ENCODE assay signal across 8 cellular contexts in genomic region chr13:27621366-27622101, GRCh38. TPM values are rescaled to one million over a fixed set of nuclear protein-coding genes. Genes with fewer than 3 reads are reported as not detected.
DNase-seq lines count a peak whose midpoint lies in the region; ATAC-seq, FAIRE-seq and TF ChIP-seq lines count a peak whose summit lies in the region.

Gene POLR1D (plus strand): TSS chr13:27621892. CDS start chr13:27621984, 92 bp downstream.

- peaks cover 32% of the 10 kb centered on the region for H3K36me3 Mint-ChIP-seq in activated naive CD8-positive, alpha-beta T cell treated with anti-CD3 and anti-CD28 coated beads, Interleukin-2, amount 10 ng/mL, durations not matched to agents 7 days and 5 days

- 0 to 1% methylated on average over 56 to 71 of the region's 71 CpGs for WGBS in pancreas, 2 donors

- H3K4me3 Mint-ChIP-seq in activated naive CD8-positive, alpha-beta T cell treated with anti-CD3 and anti-CD28 coated beads, Interleukin-2, amount 10 ng/mL, durations not matched to agents 7 days and 5 days, result peak within 1 kb of the TSS; percentile 99

- H3K9me3 ChIP-seq in HEK293 (ENCODE audit: control insufficient read depth, insufficient read depth, low read depth, low read length) (no peaks in the 10 kb centered on the region), pancreas (no peaks in the 10 kb centered on the region), tibial artery (no peaks in the 10 kb centered on the region)

- intact Hi-C loops in Right ventricle myocardium inferior (cut with DNase I) (loop anchor here (2.0 to 10.0 kb wide), 3 partner anchors 87 to 197 kb away; partner anchors contain the start of genes GTF3A and MTIF3), pancreas (cut with DNase I) (loop anchor here in 1 of 3 donors (10.0 kb wide), 1 partner anchor 67 kb away; no protein-coding TSS in a partner anchor), tibial artery (cut with DNase I; ENCODE audit: low total_unique reads) (loop anchor here (5.0 to 10.0 kb wide), 3 partner anchors 197 to 449 kb away; partner anchors contain the start of genes GTF3A and USP12)

- CTCF ChIA-PET in GM10248 (lab: Yijun Ruan, JAX) (interaction anchor here (0.8 to 2.7 kb wide), 6 partner anchors 13 to 26 kb away, joined by 3 to 10 read pairs (median 4); no protein-coding TSS in a partner anchor), HEK293 (lab: Yijun Ruan, JAX) (interaction anchor here (0.9 to 2.1 kb wide), 4 partner anchors 18 to 205 kb away, joined by 3 to 6 read pairs (median 4); no protein-coding TSS in a partner anchor)

- peaks cover 51% of the 10 kb centered on the region for H3K4me1 Mint-ChIP-seq in activated naive CD8-positive, alpha-beta T cell treated with anti-CD3 and anti-CD28 coated beads, Interleukin-2, amount 10 ng/mL, durations not matched to agents 7 days and 5 days

- TF ChIP-seq CTCF in GM10248 (IDR thresholded peaks at IDR 0.05; ENCODE audit: control extremely low read depth, extremely low read depth, low read depth, missing control alignments) (no peak), HEK293 (tag by site-specific recombination; IDR thresholded peaks at IDR 0.05) (no peak), pancreas (IDR thresholded peaks at IDR 0.05) (no peak), tibial artery (IDR thresholded peaks at IDR 0.05) (no peak)

- H3K27me3 ChIP-seq in pancreas (no peaks in the 10 kb centered on the region), tibial artery (no peaks in the 10 kb centered on the region)

- H3K27ac Mint-ChIP-seq in activated naive CD8-positive, alpha-beta T cell treated with anti-CD3 and anti-CD28 coated beads, Interleukin-2, amount 10 ng/mL, durations not matched to agents 7 days and 5 days, result peak within 1 kb of the TSS; percentile 95

- POLR2A ChIA-PET in GM10248 (lab: Yijun Ruan, JAX) (no interaction called here), HEK293 (lab: Yijun Ruan, JAX) (interaction anchor here (0.5 to 2.7 kb wide), 10 partner anchors 13 to 205 kb away, joined by 3 to 16 read pairs (median 5); partner anchors contain the start of gene MTIF3)
- POLR2A ChIA-PET in activated naive CD8-positive, alpha-beta T cell treated with anti-CD3 and anti-CD28 coated beads, Interleukin-2, amount 10 ng/mL, durations not matched to agents 7 days and 5 days (lab: Charles Lee), result interaction anchor here (0.5 to 3.2 kb wide), 12 partner anchors 8 to 1399 kb away, joined by 3 to 26 read pairs (median 4); partner anchors contain the start of genes GTF3A, MTIF3 and PAN3

- H3K27ac ChIP-seq in HEK293 (ENCODE audit: extremely low read depth, low read depth, low read length) (peak within 1 kb of the TSS; percentile 98), pancreas (peak within 1 kb of the TSS; percentile 96 to 99 (median 98)), tibial artery (peak within 1 kb of the TSS; percentile 95 to 97)

- FAIRE-seq in pancreas (lab: Jason Lieb, UNC), result no peak

- H3K4me1 ChIP-seq in HEK293 (ENCODE audit: control insufficient read depth, insufficient read depth, low read length) (0 out of 2 replicates have a peak, but pooled peaks cover 4% of the 10 kb centered on the region), pancreas (peaks cover 38 to 45% (median 43%) of the 10 kb centered on the region in 3 donors), tibial artery (peaks cover 0 to 37% (median 21%) of the 10 kb centered on the region in 4 donors)

- no peaks in the 10 kb centered on the region for H3K9me3 Mint-ChIP-seq in activated naive CD8-positive, alpha-beta T cell treated with anti-CD3 and anti-CD28 coated beads, Interleukin-2, amount 10 ng/mL, durations not matched to agents 7 days and 5 days

- peak; percentile 56 for ATAC-seq in activated naive CD8-positive, alpha-beta T cell treated with anti-CD3 and anti-CD28 coated beads, Interleukin-2, amount 10 ng/mL, durations not matched to agents 7 days and 5 days (ENCODE audit: low read depth)
- peak; percentile 83 for ATAC-seq in Right ventricle myocardium inferior
- ATAC-seq in pancreas, result peak; percentile 71 to 82 (median 73)

- peak within 1 kb of the TSS; percentile 91 for H3K4me3 ChIP-seq in HEK293 (ENCODE audit: low read depth, low read length)
- peak within 1 kb of the TSS; percentile 44 to 93 (median 86) for H3K4me3 ChIP-seq in pancreas
- H3K4me3 ChIP-seq in tibial artery, result peak within 1 kb of the TSS; percentile 87 to 95

- H3K36me3 ChIP-seq in HEK293 (ENCODE audit: control insufficient read depth in 2 of 2, insufficient read depth in 1 of 2, low read length in 2 of 2), result peaks cover 5 to 32% of the 10 kb centered on the region in 2 experiments; a peak in 2 of 3 replicates
- no peaks in the 10 kb centered on the region for H3K36me3 ChIP-seq in pancreas
- no peaks in the 10 kb centered on the region for H3K36me3 ChIP-seq in tibial artery

- DNase-seq in GM10248 (ENCODE audit: extremely low spot score) (peak; percentile 93), MV-4-11 (lab: John Stamatoyannopoulos, UW) (peak; percentile 65), SW 1271 (lab: John Stamatoyannopoulos, UW) (peak; percentile 10 to 66), Right ventricle myocardium inferior (ENCODE audit: missing footprints) (peak; percentile 93), pancreas (peak; percentile 89 to 95 (median 92)), tibial artery (peak; percentile 71 to 90)
- DNase-seq in activated naive CD8-positive, alpha-beta T cell treated with anti-CD3 and anti-CD28 coated beads, Interleukin-2, amount 10 ng/mL, durations not matched to agents 7 days and 5 days, result peak; percentile 87

- no peaks in the 10 kb centered on the region for H3K27me3 Mint-ChIP-seq in activated naive CD8-positive, alpha-beta T cell treated with anti-CD3 and anti-CD28 coated beads, Interleukin-2, amount 10 ng/mL, durations not matched to agents 7 days and 5 days

TF ChIP-seq in HEK293, 187 proteins besides CTCF, POLR2A, EP300 and RAD21 (continues in another document):
- TF ChIP-seq ZFP69B (tag by site-specific recombination; IDR thresholded peaks at IDR 0.05) (0 out of 2 replicates have a peak, but pooled peaks have one; percentile 14), ZNF121 (tag by site-specific recombination; IDR thresholded peaks at IDR 0.05) (no peak), ZFP37 (tag by site-specific recombination; IDR thresholded peaks at IDR 0.05) (0 out of 2 replicates have a peak, but pooled peaks have one; percentile 7), ZXDB (tag by site-specific recombination; IDR thresholded peaks at IDR 0.05) (peak; percentile 35), ZNF132 (tag by site-specific recombination; IDR thresholded peaks at IDR 0.05; ENCODE audit: borderline replicate concordance) (no peak), ZBTB26 (tag by site-specific recombination; optimal IDR thresholded peaks at IDR 0.05) (peak; percentile 65), ZNF433 (tag by site-specific recombination; IDR thresholded peaks at IDR 0.05; ENCODE audit: low read depth) (no peak), ZNF544 (tag by site-specific recombination; IDR thresholded peaks at IDR 0.05) (no peak), ZFHX2 (tag by site-specific recombination; conservative IDR thresholded peaks at IDR 0.05) (peak; percentile 22; the same call in 1 of the 2 replicates), ZNF10 (tag by site-specific recombination; IDR thresholded peaks at IDR 0.05) (peak; percentile 9; the same call in 1 of the 2 replicates), ZSCAN5A (tag by site-specific recombination; IDR thresholded peaks at IDR 0.05) (peak; percentile 20; the same call in 1 of the 2 replicates), ZNF280D (tag by site-specific recombination; IDR thresholded peaks at IDR 0.05) (no peak)

RNA-seq across cellular contexts. Expression of gene POLR1D, which starts in this region (rescaled TPM):
- 100 to 1,000 TPM; 139 to 140 TPM for total RNA-seq in activated naive CD8-positive, alpha-beta T cell treated with anti-CD3 and anti-CD28 coated beads, Interleukin-2, amount 10 ng/mL, durations not matched to agents 7 days and 5 days
- total RNA-seq in Right ventricle myocardium inferior (89.1 TPM), pancreas (100 to 1,000 TPM; 107 to 147 (median 139) TPM)
- polyA plus RNA-seq in pancreas, result 100 to 1,000 TPM in 1 of 2 donors, 10 to 100 TPM in 1; 98.7 to 161 TPM

Comparison
In these comparisons a context has a peak if more than half of its experiments do, and no peak if none do; other contexts are left out.
1. Peak in every context shown above with its lines: DNase-seq, ATAC-seq, H3K4me3 ChIP-seq and H3K27ac ChIP-seq.
2. DNase-seq: peak in every context shown above with its lines; median percentile 93 in GM10248; 93 in Right ventricle myocardium inferior; 92 in pancreas; 87 in activated naive CD8-positive, alpha-beta T cell treated with anti-CD3 and anti-CD28 coated beads, Interleukin-2, amount 10 ng/mL, durations not matched to agents 7 days and 5 days; 80 in tibial artery; 65 in MV-4-11; 38 in SW 1271.